In the genomic region with DNA sequence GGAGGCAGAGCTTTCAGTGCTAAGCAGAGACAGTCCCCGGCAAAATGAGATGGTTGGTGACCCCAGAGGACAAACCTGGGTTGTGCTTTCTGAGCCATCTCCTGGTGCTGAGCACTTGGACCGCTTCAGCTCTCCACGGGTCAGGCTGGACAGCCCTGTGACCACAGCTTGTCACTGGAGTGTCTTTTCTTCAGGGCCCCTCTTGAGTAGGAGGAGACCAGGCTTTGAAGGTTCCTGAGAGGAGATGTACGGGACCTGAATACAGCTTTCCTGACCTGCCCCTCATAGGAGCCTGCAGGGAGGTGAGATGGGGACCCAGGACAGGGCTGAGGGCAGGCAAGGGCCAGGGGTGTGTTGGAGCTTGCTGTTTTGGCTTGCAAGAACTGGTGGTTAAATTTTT, we compare ENCODE assay signal across 1 cellular context.
TF ChIP-seq lines count a peak whose summit lies in the region.

No MANE protein-coding gene starts in this region.

TF ChIP-seq in A549, 52 proteins besides CTCF, POLR2A, EP300 and RAD21:
- TF ChIP-seq PHF8 (IDR thresholded peaks at IDR 0.05; ENCODE audit: borderline replicate concordance, low read depth): no peak
- no peak for TF ChIP-seq USF2 (IDR thresholded peaks at IDR 0.05)
- TF ChIP-seq, protein P1, sequence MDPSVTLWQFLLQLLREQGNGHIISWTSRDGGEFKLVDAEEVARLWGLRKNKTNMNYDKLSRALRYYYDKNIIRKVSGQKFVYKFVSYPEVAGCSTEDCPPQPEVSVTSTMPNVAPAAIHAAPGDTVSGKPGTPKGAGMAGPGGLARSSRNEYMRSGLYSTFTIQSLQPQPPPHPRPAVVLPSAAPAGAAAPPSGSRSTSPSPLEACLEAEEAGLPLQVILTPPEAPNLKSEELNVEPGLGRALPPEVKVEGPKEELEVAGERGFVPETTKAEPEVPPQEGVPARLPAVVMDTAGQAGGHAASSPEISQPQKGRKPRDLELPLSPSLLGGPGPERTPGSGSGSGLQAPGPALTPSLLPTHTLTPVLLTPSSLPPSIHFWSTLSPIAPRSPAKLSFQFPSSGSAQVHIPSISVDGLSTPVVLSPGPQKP (IDR thresholded peaks at IDR 0.05; ENCODE audit: low read depth, low read length): no peak
- TF ChIP-seq HOXA7 (CRISPR knock-in tag; IDR thresholded peaks at IDR 0.05): no peak
- no peak for TF ChIP-seq TFCP2L1 (CRISPR knock-in tag; IDR thresholded peaks at IDR 0.05)
- TF ChIP-seq ATOH8 (CRISPR knock-in tag; IDR thresholded peaks at IDR 0.05; ENCODE audit: low read depth): no peak
- TF ChIP-seq, protein P2, sequence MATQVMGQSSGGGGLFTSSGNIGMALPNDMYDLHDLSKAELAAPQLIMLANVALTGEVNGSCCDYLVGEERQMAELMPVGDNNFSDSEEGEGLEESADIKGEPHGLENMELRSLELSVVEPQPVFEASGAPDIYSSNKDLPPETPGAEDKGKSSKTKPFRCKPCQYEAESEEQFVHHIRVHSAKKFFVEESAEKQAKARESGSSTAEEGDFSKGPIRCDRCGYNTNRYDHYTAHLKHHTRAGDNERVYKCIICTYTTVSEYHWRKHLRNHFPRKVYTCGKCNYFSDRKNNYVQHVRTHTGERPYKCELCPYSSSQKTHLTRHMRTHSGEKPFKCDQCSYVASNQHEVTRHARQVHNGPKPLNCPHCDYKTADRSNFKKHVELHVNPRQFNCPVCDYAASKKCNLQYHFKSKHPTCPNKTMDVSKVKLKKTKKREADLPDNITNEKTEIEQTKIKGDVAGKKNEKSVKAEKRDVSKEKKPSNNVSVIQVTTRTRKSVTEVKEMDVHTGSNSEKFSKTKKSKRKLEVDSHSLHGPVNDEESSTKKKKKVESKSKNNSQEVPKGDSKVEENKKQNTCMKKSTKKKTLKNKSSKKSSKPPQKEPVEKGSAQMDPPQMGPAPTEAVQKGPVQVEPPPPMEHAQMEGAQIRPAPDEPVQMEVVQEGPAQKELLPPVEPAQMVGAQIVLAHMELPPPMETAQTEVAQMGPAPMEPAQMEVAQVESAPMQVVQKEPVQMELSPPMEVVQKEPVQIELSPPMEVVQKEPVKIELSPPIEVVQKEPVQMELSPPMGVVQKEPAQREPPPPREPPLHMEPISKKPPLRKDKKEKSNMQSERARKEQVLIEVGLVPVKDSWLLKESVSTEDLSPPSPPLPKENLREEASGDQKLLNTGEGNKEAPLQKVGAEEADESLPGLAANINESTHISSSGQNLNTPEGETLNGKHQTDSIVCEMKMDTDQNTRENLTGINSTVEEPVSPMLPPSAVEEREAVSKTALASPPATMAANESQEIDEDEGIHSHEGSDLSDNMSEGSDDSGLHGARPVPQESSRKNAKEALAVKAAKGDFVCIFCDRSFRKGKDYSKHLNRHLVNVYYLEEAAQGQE (IDR thresholded peaks at IDR 0.05): no peak
- no peak for TF ChIP-seq RNF2 (IDR thresholded peaks at IDR 0.05; ENCODE audit: borderline replicate concordance, low read depth)
- no peak for TF ChIP-seq NPAS2 (CRISPR knock-in tag; IDR thresholded peaks at IDR 0.05; ENCODE audit: borderline replicate concordance)
- no peak for TF ChIP-seq ZSCAN20 (CRISPR knock-in tag; IDR thresholded peaks at IDR 0.05)
- no peak for TF ChIP-seq TP53 (CRISPR knock-in tag; IDR thresholded peaks at IDR 0.05)
- TF ChIP-seq BCL3 (IDR thresholded peaks at IDR 0.05): no peak
- TF ChIP-seq HOXB5 (CRISPR knock-in tag; IDR thresholded peaks at IDR 0.05): no peak
